In the genomic region with DNA sequence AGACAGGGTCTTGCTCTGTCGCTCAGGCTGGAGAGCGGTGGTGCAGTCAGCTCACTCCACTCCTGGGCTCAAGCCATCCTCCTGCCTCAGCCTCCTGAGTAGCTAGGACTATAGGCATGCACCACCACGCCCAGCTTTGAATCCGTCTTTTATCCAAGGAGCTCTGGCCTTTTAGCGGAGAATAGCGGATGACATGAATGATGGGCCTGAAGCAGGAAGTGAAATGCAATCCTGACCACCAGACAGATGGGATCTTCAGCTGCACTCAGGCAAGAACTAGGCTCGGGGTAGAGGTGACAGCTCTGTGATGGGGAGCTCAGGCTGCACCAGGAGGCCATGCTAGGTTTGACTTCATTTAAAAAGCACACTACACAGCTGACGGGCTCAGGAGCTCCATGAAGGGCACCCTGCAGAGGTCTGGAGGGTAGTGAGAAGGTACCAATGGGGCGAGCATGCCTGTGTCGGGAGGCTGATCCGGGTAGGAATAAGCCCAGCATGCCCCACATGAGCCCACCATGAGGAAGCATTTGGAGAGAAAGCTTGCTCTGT, we compare ENCODE assay signal across 1 cellular context.
TF ChIP-seq lines count a peak whose summit lies in the region.

No MANE protein-coding gene starts in this region.

TF ChIP-seq in HepG2, 621 proteins besides CTCF, POLR2A, EP300 and RAD21 (continues in another document):
- TF ChIP-seq KMT2A (CRISPR knock-in tag; IDR thresholded peaks at IDR 0.05) = no peak
- no peak for TF ChIP-seq ZNF75D (CRISPR knock-in tag; IDR thresholded peaks at IDR 0.05; ENCODE audit: borderline replicate concordance)
- TF ChIP-seq HOXA7 (CRISPR knock-in tag; IDR thresholded peaks at IDR 0.05) = no peak
- TF ChIP-seq, protein P1, sequence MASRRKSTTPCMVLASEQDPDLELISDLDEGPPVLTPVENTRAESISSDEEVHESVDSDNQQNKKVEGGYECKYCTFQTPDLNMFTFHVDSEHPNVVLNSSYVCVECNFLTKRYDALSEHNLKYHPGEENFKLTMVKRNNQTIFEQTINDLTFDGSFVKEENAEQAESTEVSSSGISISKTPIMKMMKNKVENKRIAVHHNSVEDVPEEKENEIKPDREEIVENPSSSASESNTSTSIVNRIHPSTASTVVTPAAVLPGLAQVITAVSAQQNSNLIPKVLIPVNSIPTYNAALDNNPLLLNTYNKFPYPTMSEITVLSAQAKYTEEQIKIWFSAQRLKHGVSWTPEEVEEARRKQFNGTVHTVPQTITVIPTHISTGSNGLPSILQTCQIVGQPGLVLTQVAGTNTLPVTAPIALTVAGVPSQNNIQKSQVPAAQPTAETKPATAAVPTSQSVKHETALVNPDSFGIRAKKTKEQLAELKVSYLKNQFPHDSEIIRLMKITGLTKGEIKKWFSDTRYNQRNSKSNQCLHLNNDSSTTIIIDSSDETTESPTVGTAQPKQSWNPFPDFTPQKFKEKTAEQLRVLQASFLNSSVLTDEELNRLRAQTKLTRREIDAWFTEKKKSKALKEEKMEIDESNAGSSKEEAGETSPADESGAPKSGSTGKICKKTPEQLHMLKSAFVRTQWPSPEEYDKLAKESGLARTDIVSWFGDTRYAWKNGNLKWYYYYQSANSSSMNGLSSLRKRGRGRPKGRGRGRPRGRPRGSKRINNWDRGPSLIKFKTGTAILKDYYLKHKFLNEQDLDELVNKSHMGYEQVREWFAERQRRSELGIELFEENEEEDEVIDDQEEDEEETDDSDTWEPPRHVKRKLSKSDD (CRISPR knock-in tag; IDR thresholded peaks at IDR 0.05; ENCODE audit: low read depth) = no peak
- 0 out of 2 replicates have a peak, but pooled peaks have one; percentile 21 for TF ChIP-seq ARHGAP35 (CRISPR knock-in tag; IDR thresholded peaks at IDR 0.05; ENCODE audit: borderline replicate concordance)
- TF ChIP-seq FOXK1 (CRISPR knock-in tag; IDR thresholded peaks at IDR 0.05; ENCODE audit: borderline replicate concordance, low read depth) = no peak
- TF ChIP-seq, protein P2, sequence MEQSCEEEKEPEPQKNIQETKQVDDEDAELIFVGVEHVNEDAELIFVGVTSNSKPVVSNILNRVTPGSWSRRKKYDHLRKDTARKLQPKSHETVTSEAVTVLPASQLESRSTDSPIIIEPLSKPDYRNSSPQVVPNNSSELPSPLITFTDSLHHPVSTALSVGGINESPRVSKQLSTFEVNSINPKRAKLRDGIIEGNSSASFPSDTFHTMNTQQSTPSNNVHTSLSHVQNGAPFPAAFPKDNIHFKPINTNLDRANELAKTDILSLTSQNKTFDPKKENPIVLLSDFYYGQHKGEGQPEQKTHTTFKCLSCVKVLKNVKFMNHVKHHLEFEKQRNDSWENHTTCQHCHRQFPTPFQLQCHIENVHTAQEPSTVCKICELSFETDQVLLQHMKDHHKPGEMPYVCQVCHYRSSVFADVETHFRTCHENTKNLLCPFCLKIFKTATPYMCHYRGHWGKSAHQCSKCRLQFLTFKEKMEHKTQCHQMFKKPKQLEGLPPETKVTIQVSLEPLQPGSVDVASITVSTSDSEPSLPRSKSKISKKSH (CRISPR knock-in tag; IDR thresholded peaks at IDR 0.05; ENCODE audit: borderline replicate concordance) = no peak
- no peak for TF ChIP-seq SMARCE1 (IDR thresholded peaks at IDR 0.05; ENCODE audit: borderline replicate concordance)
- no peak for TF ChIP-seq RFXANK (CRISPR knock-in tag; IDR thresholded peaks at IDR 0.05)
- TF ChIP-seq ZNF564 (CRISPR knock-in tag; IDR thresholded peaks at IDR 0.05) = no peak
- TF ChIP-seq PAX8 (CRISPR knock-in tag; IDR thresholded peaks at IDR 0.05; ENCODE audit: borderline replicate concordance) = peak; percentile 39; the same call in 1 of the 2 replicates
- no peak for TF ChIP-seq ZNF33B (CRISPR knock-in tag; IDR thresholded peaks at IDR 0.05)
- TF ChIP-seq, protein P3, sequence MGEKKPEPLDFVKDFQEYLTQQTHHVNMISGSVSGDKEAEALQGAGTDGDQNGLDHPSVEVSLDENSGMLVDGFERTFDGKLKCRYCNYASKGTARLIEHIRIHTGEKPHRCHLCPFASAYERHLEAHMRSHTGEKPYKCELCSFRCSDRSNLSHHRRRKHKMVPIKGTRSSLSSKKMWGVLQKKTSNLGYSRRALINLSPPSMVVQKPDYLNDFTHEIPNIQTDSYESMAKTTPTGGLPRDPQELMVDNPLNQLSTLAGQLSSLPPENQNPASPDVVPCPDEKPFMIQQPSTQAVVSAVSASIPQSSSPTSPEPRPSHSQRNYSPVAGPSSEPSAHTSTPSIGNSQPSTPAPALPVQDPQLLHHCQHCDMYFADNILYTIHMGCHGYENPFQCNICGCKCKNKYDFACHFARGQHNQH (CRISPR knock-in tag; IDR thresholded peaks at IDR 0.05) = no peak
- TF ChIP-seq, protein P4, sequence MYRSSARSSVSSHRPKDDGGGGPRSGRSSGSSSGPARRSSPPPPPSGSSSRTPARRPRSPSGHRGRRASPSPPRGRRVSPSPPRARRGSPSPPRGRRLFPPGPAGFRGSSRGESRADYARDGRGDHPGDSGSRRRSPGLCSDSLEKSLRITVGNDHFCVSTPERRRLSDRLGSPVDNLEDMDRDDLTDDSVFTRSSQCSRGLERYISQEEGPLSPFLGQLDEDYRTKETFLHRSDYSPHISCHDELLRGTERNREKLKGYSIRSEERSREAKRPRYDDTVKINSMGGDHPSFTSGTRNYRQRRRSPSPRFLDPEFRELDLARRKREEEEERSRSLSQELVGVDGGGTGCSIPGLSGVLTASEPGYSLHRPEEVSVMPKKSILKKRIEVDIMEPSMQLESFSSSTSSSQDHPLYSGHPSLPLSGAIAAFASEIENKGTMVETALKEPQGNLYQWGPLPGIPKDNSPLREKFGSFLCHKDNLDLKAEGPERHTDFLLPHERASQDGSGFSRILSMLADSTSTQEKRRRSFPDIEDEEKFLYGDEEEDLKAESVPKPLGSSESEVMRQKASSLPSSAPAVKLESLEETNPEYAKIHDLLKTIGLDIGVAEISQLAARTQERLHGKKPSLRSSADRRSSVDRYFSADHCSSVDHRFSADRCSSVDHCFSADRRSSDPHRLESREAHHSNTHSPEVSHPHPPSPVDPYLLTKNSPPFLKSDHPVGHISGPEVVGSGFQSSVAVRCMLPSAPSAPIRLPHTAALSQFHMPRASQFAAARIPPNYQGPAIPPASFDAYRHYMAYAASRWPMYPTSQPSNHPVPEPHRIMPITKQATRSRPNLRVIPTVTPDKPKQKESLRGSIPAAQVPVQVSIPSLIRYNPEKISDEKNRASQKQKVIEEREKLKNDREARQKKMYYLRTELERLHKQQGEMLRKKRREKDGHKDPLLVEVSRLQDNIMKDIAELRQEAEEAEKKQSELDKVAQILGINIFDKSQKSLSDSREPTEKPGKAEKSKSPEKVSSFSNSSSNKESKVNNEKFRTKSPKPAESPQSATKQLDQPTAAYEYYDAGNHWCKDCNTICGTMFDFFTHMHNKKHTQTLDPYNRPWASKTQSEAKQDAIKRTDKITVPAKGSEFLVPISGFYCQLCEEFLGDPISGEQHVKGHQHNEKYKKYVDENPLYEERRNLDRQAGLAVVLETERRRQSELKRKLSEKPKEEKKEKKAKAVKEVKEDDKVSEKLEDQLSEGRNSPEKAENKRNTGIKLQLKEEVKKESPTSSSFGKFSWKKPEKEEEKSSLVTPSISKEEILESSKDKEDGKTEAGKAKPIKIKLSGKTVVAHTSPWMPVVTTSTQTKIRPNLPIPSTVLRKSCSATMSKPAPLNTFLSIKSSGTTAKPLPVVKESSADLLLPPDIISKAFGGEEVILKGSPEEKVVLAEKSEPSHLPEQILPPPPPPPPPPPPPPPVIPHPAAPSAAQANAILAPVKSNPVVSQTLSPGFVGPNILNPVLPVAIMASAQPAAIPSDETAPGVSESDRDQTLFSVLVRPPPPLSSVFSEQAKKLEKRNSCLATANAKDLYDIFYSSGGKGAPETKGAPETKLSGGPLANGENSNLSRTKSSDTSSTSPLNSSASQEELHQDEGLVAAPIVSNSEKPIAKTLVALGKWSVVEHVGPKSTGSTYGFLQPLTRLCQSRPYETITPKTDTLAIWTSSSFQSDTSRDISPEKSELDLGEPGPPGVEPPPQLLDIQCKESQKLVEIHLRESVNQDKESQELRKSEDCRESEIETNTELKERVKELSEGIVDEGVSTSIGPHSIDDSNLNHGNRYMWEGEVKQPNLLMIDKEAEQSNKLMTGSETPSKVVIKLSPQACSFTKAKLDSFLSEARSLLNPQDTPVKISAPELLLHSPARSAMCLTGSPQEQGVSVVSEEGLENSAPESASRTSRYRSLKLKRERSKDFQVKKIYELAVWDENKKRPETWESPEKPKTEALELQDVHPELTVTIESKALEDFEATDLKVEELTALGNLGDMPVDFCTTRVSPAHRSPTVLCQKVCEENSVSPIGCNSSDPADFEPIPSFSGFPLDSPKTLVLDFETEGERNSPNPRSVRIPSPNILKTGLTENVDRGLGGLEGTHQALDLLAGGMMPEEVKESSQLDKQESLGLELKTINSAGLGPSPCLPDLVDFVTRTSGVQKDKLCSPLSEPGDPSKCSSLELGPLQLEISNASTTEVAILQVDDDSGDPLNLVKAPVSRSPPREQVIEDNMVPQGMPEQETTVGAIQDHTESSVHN (CRISPR knock-in tag; IDR thresholded peaks at IDR 0.05) = no peak
- TF ChIP-seq GMEB1 (CRISPR knock-in tag; IDR thresholded peaks at IDR 0.05; ENCODE audit: borderline replicate concordance) = no peak
- TF ChIP-seq ZNF790 (CRISPR knock-in tag; IDR thresholded peaks at IDR 0.05; ENCODE audit: borderline replicate concordance) = 0 out of 2 replicates have a peak, but pooled peaks have one; percentile 65
- TF ChIP-seq ZNF510 (CRISPR knock-in tag; IDR thresholded peaks at IDR 0.05; ENCODE audit: low read depth) = 0 out of 2 replicates have a peak, but pooled peaks have one; percentile 10
- TF ChIP-seq ZBTB7B (CRISPR knock-in tag; IDR thresholded peaks at IDR 0.05) = 0 out of 2 replicates have a peak, but pooled peaks have one; percentile 15
- 0 out of 2 replicates have a peak, but pooled peaks have one; percentile 35 for TF ChIP-seq ZBTB4 (CRISPR knock-in tag; IDR thresholded peaks at IDR 0.05; ENCODE audit: borderline replicate concordance)
- TF ChIP-seq NCOR1 (IDR thresholded peaks at IDR 0.05; ENCODE audit: borderline replicate concordance, low read length) = no peak
- no peak for TF ChIP-seq ZNF850 (CRISPR knock-in tag; conservative IDR thresholded peaks at IDR 0.05)
- no peak for TF ChIP-seq SP4 (CRISPR knock-in tag; IDR thresholded peaks at IDR 0.05)
